1 cellular context compared by ENCODE assay signal in the genomic region with DNA sequence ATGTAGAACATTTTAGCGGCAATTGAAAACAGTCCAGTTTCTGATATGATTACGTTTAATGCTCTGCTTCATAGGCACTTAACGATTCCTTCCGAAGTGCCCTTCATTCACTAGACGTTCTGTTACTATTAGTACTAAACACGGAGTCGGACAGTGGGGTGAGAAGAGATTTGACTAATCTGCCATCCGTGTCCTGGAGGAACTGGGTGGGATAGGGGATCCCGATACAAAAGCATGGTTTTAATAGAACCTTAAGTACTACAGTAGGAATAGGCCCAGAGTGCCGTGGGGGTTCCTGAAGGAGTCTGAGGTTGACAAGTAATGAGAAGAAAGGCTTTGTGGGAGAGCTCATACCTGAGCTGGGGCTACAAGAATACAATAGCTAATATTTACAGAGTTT.
A peak's percentile ranks its signal among the peaks of the same experiment; 100 is the strongest.
TF ChIP-seq lines count a peak whose summit lies in the region.

No MANE protein-coding gene starts in this region.

TF ChIP-seq in HepG2, 621 proteins besides CTCF, POLR2A, EP300 and RAD21:
- no peak for TF ChIP-seq ZNF33A (CRISPR knock-in tag; IDR thresholded peaks at IDR 0.05; ENCODE audit: borderline replicate concordance)
- TF ChIP-seq, protein P1, sequence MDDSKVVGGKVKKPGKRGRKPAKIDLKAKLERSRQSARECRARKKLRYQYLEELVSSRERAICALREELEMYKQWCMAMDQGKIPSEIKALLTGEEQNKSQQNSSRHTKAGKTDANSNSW (CRISPR knock-in tag; IDR thresholded peaks at IDR 0.05; ENCODE audit: borderline replicate concordance) = 0 out of 2 replicates have a peak, but pooled peaks have one; percentile 41
- TF ChIP-seq NCOA1 (CRISPR knock-in tag; IDR thresholded peaks at IDR 0.05) = 0 out of 2 replicates have a peak, but pooled peaks have one; percentile 11
- TF ChIP-seq ZNF34 (CRISPR knock-in tag; IDR thresholded peaks at IDR 0.05; ENCODE audit: borderline replicate concordance) = no peak
